Comparison of ENCODE assay signal across 20 cellular contexts in the genomic region with DNA sequence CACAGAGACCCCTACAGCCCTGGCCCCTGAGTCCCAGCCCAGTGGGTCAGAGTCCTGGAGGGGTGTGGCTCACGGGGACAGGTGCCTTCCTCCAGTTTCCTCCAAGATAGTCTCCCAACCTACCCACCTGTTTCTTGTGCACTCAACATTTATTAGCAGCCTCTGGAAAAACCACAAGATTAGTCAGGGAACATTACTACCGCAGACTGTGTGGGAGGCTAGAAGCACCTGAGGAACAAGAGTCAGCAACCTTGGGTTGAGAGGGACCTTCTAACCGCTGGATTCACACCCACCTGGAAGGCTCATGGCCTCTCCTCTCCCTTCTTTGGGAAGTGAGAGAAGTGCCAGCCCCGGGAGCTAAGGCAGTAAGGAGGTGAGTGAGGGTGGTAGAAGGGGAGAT. TPM values are rescaled to one million over a fixed set of nuclear protein-coding genes. Genes with fewer than 3 reads are reported as not detected.
"Had no signal": no experiment of that assay in that cellular context is flagged by ENCODE, and none has a peak within 500 bp of the region (broad histone marks: within the 10 kb centered on the region; RNA-seq: fewer than 3 reads in every experiment).

No MANE protein-coding gene starts in this region.

- DNase-seq: activated CD4-positive, alpha-beta memory T cell treated with anti-CD3 and anti-CD28 coated beads, Interleukin-2, amount 10 ng/mL, durations not matched to agents 7 days and 5 days; activated CD4-positive, alpha-beta T cell treated with anti-CD3 and anti-CD28 coated beads for 4 hours; activated CD8-positive, alpha-beta memory T cell treated with anti-CD3 and anti-CD28 coated beads, Interleukin-2, amount 50 U/mL, for 4 hours; activated gamma-delta T cell; activated T-cell treated with anti-CD3 and anti-CD28 coated beads, Interleukin-2, amount 50 U/mL, for 48 hours; amygdala; dermis blood vessel endothelial cell; erythroblast; heart right ventricle; sigmoid colon; stimulated activated CD4-positive, alpha-beta T cell treated with anti-CD3 and anti-CD28 coated beads, Interleukin-1b, Interleukin-23, amount 100 ng/mL, for 48 hours; T-helper 2 cell; thyroid gland had no signal

- H3K4me1 ChIP-seq: thyroid gland had no signal

- H3K27me3 Mint-ChIP-seq: activated CD4-positive, alpha-beta memory T cell treated with anti-CD3 and anti-CD28 coated beads, Interleukin-2, amount 10 ng/mL, durations not matched to agents 7 days and 5 days; activated naive CD8-positive, alpha-beta T cell; brain; progenitor cell of endocrine pancreas had no signal

- H3K4me3 ChIP-seq: gastroesophageal sphincter, heart right ventricle, sigmoid colon, thyroid gland had no signal

- H3K9me3 Mint-ChIP-seq: activated CD4-positive, alpha-beta memory T cell treated with anti-CD3 and anti-CD28 coated beads, Interleukin-2, amount 10 ng/mL, durations not matched to agents 7 days and 5 days; brain; WTC11 had no signal

- H3K27ac ChIP-seq: gastroesophageal sphincter, heart right ventricle, sigmoid colon, thyroid gland had no signal

- H3K27me3 ChIP-seq: gastroesophageal sphincter, heart right ventricle, sigmoid colon, thyroid gland had no signal

- H3K4me3 Mint-ChIP-seq: activated CD4-positive, alpha-beta memory T cell treated with anti-CD3 and anti-CD28 coated beads, Interleukin-2, amount 10 ng/mL, durations not matched to agents 7 days and 5 days; activated naive CD8-positive, alpha-beta T cell; brain; WTC11 had no signal

- ATAC-seq: gastroesophageal sphincter, heart right ventricle, left lobe of liver, WTC11 had no signal

- H3K4me1 Mint-ChIP-seq: WTC11 had no signal

- H3K9me3 ChIP-seq: gastroesophageal sphincter, heart right ventricle, sigmoid colon, thyroid gland had no signal

- H3K27ac Mint-ChIP-seq: activated CD4-positive, alpha-beta memory T cell treated with anti-CD3 and anti-CD28 coated beads, Interleukin-2, amount 10 ng/mL, durations not matched to agents 7 days and 5 days; activated naive CD8-positive, alpha-beta T cell; progenitor cell of endocrine pancreas; WTC11 had no signal

RNA-seq across cellular contexts. Expression of a gene that starts 22.5 kb away (rescaled TPM):
- polyA plus RNA-seq: neural cell had no signal
